ENCODE assay signal across 8 cellular contexts in the genomic region with DNA sequence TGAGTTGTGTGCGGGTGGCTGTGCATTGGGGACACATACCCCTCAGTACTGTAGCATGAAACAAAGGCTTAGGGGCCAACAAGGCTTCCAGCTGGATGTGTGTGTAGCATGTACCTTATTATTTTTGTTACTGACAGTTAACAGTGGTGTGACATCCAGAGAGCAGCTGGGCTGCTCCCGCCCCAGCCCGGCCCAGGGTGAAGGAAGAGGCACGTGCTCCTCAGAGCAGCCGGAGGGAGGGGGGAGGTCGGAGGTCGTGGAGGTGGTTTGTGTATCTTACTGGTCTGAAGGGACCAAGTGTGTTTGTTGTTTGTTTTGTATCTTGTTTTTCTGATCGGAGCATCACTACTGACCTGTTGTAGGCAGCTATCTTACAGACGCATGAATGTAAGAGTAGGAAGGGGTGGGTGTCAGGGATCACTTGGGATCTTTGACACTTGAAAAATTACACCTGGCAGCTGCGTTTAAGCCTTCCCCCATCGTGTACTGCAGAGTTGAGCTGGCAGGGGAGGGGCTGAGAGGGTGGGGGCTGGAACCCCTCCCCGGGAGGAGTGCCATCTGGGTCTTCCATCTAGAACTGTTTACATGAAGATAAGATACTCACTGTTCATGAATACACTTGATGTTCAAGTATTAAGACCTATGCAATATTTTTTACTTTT. TPM values are rescaled to one million over a fixed set of nuclear protein-coding genes. Genes with fewer than 3 reads are reported as not detected.
A peak's percentile ranks its signal among the peaks of the same experiment; 100 is the strongest.
DNase-seq lines count a peak whose midpoint lies in the region; ATAC-seq and TF ChIP-seq lines count a peak whose summit lies in the region.

No MANE protein-coding gene starts in this region.

- H2BK12ac ChIP-seq in mesenchymal stem cell (ENCODE audit: low read length in 2 of 2) = no peak overlapping the region

- H3K14ac ChIP-seq in mesenchymal stem cell (ENCODE audit: low read length in 2 of 2) = peak overlapping the region in 1 of 2 experiments; percentile 71

- no TSS peak for BruUV-seq in MCF 10A (replicated peaks; lab: Mats Ljungman, UMichigan)

- DNase-seq in GM06990 (ENCODE audit: extremely low read depth, insufficient read length) (no peak), NCI-H2171 treated with DMSO at 0.1 percent for 48 hours (lab: John Stamatoyannopoulos, UW) (peak; percentile 93), MCF 10A (ENCODE audit: unreplicated experiment) (no peak), mesenchymal stem cell (no peak), upper lobe of right lung (no peak), T-helper 9 cell (no peak), GM13976 (ENCODE audit: low spot score) (no peak), RKO (ENCODE audit: low spot score) (no peak)

- peak overlapping the region in 1 of 2 experiments; percentile 42 for H3K4ac ChIP-seq in mesenchymal stem cell (ENCODE audit: low read depth in 1 of 2, low read length in 2 of 2)

- H3K27ac ChIP-seq in mesenchymal stem cell (ENCODE audit: low read length, poor library complexity, severe bottlenecking) (peak overlapping the region; percentile 18), upper lobe of right lung (peak overlapping the region; percentile 94)

- peaks cover 14% of the 10 kb centered on the region for H3K36me3 ChIP-seq in GM06990 (ENCODE audit: control insufficient read depth, insufficient read depth, low read length)
- peaks cover 15 to 21% of the 10 kb centered on the region in 2 experiments for H3K36me3 ChIP-seq in mesenchymal stem cell (ENCODE audit: control insufficient read depth in 1 of 2, insufficient read depth in 2 of 2, low read depth in 1 of 2, low read length in 2 of 2)
- H3K36me3 ChIP-seq in upper lobe of right lung = peaks cover 20% of the 10 kb centered on the region

- no peak overlapping the region for H2BK5ac ChIP-seq in mesenchymal stem cell (ENCODE audit: low read depth, low read length, poor library complexity, severe bottlenecking)

- CTCF ChIA-PET in MCF 10A (lab: Yijun Ruan, JAX) = interaction anchor here (0.5 to 5.3 kb wide), 27 partner anchors 8 to 600 kb away, joined by 3 to 68 read pairs (median 4); no protein-coding TSS in a partner anchor

- H3K4me3 ChIP-seq in GM06990 (replicated peaks; ENCODE audit: low read depth, low read length) = peak overlapping the region; percentile 98
- H3K4me3 ChIP-seq in mesenchymal stem cell (ENCODE audit: insufficient read depth in 1 of 2, low read depth in 1 of 2, low read length in 2 of 2) = peak overlapping the region; percentile 89 to 96
- H3K4me3 ChIP-seq in upper lobe of right lung = peak overlapping the region; percentile 95

- H2AFZ ChIP-seq in mesenchymal stem cell (ENCODE audit: low read depth, low read length) = no peak overlapping the region

- H3K79me1 ChIP-seq in mesenchymal stem cell (replicated peaks; ENCODE audit: low read length, poor library complexity, severe bottlenecking) = peaks cover 2% of the 10 kb centered on the region

- H3K9me3 ChIP-seq in mesenchymal stem cell (ENCODE audit: control insufficient read depth, low read length) (no peaks in the 10 kb centered on the region), upper lobe of right lung (no peaks in the 10 kb centered on the region)

- peak overlapping the region; percentile 56 to 61 for H3K18ac ChIP-seq in mesenchymal stem cell (ENCODE audit: low read depth in 1 of 2, low read length in 2 of 2)

- in situ Hi-C loops in GM13976 (cut with MboI; ENCODE audit: low sequenced_read_pairs, unreplicated experiment) = loop anchor here (10.0 kb wide), 1 partner anchor 59 kb away; no protein-coding TSS in a partner anchor

- H4K91ac ChIP-seq in mesenchymal stem cell (ENCODE audit: low read length) = no peak overlapping the region

- POLR2A ChIA-PET in MCF 10A (lab: Yijun Ruan, JAX) = interaction anchor here (0.5 to 12.8 kb wide), 23 partner anchors 16 to 837 kb away, joined by 3 to 902 read pairs (median 5); a partner anchor contains a TSS

- peaks cover 39% of the 10 kb centered on the region for H3K36me3 Mint-ChIP-seq in MCF 10A (ENCODE audit: insufficient read depth, unreplicated experiment)

- no peak overlapping the region for H2BK120ac ChIP-seq in mesenchymal stem cell (ENCODE audit: low read depth, low read length)

- peak overlapping the region; percentile 79 for H3K4me2 ChIP-seq in mesenchymal stem cell (ENCODE audit: low read length, poor library complexity, severe bottlenecking)

- intact Hi-C loops in MCF 10A (cut with micrococcal nuclease) (no loop called here), upper lobe of right lung (cut with DNase I) (no loop called here)

- no peak overlapping the region for H2AK5ac ChIP-seq in mesenchymal stem cell (ENCODE audit: low read length, severe bottlenecking)

- 32% methylated on average over 11 of the region's 12 CpGs for WGBS in mesenchymal stem cell

- no peak overlapping the region for H2BK15ac ChIP-seq in mesenchymal stem cell (ENCODE audit: low read depth, poor library complexity, severe bottlenecking)

- TF ChIP-seq CTCF in GM06990 (IDR thresholded peaks at IDR 0.05; ENCODE audit: insufficient read depth, low read length, poor library complexity, severe bottlenecking) (no peak), MCF 10A (IDR thresholded peaks at IDR 0.05; ENCODE audit: unreplicated experiment) (no peak), upper lobe of right lung (IDR thresholded peaks at IDR 0.05) (no peak), GM13976 (IDR thresholded peaks at IDR 0.05; ENCODE audit: borderline replicate concordance, control extremely low read depth, extremely low read depth, insufficient read depth, missing control alignments) (no peak)

- no peak overlapping the region for H3K23ac ChIP-seq in mesenchymal stem cell (ENCODE audit: low read length in 2 of 2)

- H3K4me1 Mint-ChIP-seq in MCF 10A (ENCODE audit: insufficient read depth, unreplicated experiment) = peaks cover 34% of the 10 kb centered on the region

- H3K9ac ChIP-seq in mesenchymal stem cell (ENCODE audit: low read length) = peak overlapping the region; percentile 89

- peak overlapping the region; percentile 81 for H3K4me3 Mint-ChIP-seq in MCF 10A (ENCODE audit: unreplicated experiment)

- H3K4me1 ChIP-seq in mesenchymal stem cell (ENCODE audit: control insufficient read depth, insufficient read depth, low read depth, low read length) (peaks cover 22% of the 10 kb centered on the region), upper lobe of right lung (peaks cover 28% of the 10 kb centered on the region)

- peak overlapping the region; percentile 3 for H4K8ac ChIP-seq in mesenchymal stem cell (ENCODE audit: low read length)

- H3K9me3 Mint-ChIP-seq in MCF 10A (ENCODE audit: unreplicated experiment) = no peaks in the 10 kb centered on the region

- H3K27me3 Mint-ChIP-seq in MCF 10A (ENCODE audit: insufficient read depth, unreplicated experiment) = no peaks in the 10 kb centered on the region

- peak overlapping the region; percentile 75 for H3K27ac Mint-ChIP-seq in MCF 10A (ENCODE audit: low read depth, unreplicated experiment)

- no peaks in the 10 kb centered on the region for H3K27me3 ChIP-seq in GM06990 (replicated peaks; ENCODE audit: control insufficient read depth, insufficient read depth, low read length)
- no peaks in the 10 kb centered on the region for H3K27me3 ChIP-seq in mesenchymal stem cell (ENCODE audit: control insufficient read depth in 1 of 2, insufficient read depth in 1 of 2, low read length in 2 of 2)
- no peaks in the 10 kb centered on the region for H3K27me3 ChIP-seq in upper lobe of right lung

- ATAC-seq in upper lobe of right lung = no peak

RNA-seq across cellular contexts. Expression of a gene that starts 1.8 kb away (rescaled TPM):
- total RNA-seq in MCF 10A (2022) = 698 and 872 TPM in 2 replicates
- polyA plus RNA-seq in mesenchymal stem cell (2013, experiment 1 of 2) = 109 TPM
- polyA plus RNA-seq in mesenchymal stem cell (2013, experiment 2 of 2) = 107 TPM
- 200 TPM for total RNA-seq in upper lobe of right lung

RNA-seq across cellular contexts. Expression of a gene that starts 59.4 kb away (rescaled TPM):
- total RNA-seq in MCF 10A (2022) = 26.3 and 31.6 TPM in 2 replicates
- 36.0 TPM for polyA plus RNA-seq in mesenchymal stem cell (2013, experiment 1 of 2)
- 36.1 TPM for polyA plus RNA-seq in mesenchymal stem cell (2013, experiment 2 of 2)
- 27.4 TPM for total RNA-seq in upper lobe of right lung

RNA-seq across cellular contexts. Expression of a gene that starts 59.7 kb away (rescaled TPM):
- total RNA-seq in MCF 10A (2022) (97.0 and 110 TPM in 2 replicates), upper lobe of right lung (118 TPM)
- polyA plus RNA-seq in mesenchymal stem cell (2013, experiment 1 of 2) = 63.6 TPM
- polyA plus RNA-seq in mesenchymal stem cell (2013, experiment 2 of 2) = 65.1 TPM
